Comparison of ENCODE assay signal across 8 cellular contexts in genomic region chr20:18587665-18588553, GRCh38. TPM values are rescaled to one million over a fixed set of nuclear protein-coding genes. Genes with fewer than 3 reads are reported as not detected.
DNase-seq lines count a peak whose midpoint lies in the region; ATAC-seq and TF ChIP-seq lines count a peak whose summit lies in the region.

Gene DTD1 (plus strand): TSS chr20:18588054. CDS start chr20:18588073, 19 bp downstream.

- 3% methylated on average over 19 of the region's 88 CpGs for WGBS in hepatocyte (ENCODE audit: low lambda C conversion rate, missing lambda C conversion rate)

- DNase-seq in NK-92 treated with Interleukin-12 subunit alpha and Interleukin-12 subunit beta, amount 100 ng/mL, for 24 hours (lab: John Stamatoyannopoulos, UW), result peak; percentile 92
- DNase-seq in NK-92 (lab: John Stamatoyannopoulos, UW; ENCODE audit: unreplicated experiment), result no peak
- DNase-seq in NCI-H187 treated with DMSO at 0.1 percent for 48 hours (lab: John Stamatoyannopoulos, UW), result peak; percentile 9
- DNase-seq in T-helper 9 cell, result peak; percentile 78
- DNase-seq in astrocyte of the cerebellum (ENCODE audit: low read depth), result peak; percentile 64
- DNase-seq in hepatocyte (ENCODE audit: low spot score), result peak; percentile 95
- DNase-seq in retinal pigment epithelial cell (ENCODE audit: low read depth), result peak; percentile 45

- peak within 1 kb of the TSS; percentile 71 for H2AFZ ChIP-seq in hepatocyte

- H4K20me1 ChIP-seq in hepatocyte (ENCODE audit: insufficient read depth, poor library complexity, severe bottlenecking), result no peaks in the 10 kb centered on the region

- peak within 1 kb of the TSS; percentile 64 for H3K27ac ChIP-seq in hepatocyte

- peak; percentile 95 for ATAC-seq in HG02970 (IDR thresholded peaks at IDR 0.05; ENCODE audit: low FRiP score, unreplicated experiment)

- in situ Hi-C loops in astrocyte of the cerebellum (cut with HindIII; ENCODE audit: low sequenced_read_pairs), result no loop called here

- H3K9me3 ChIP-seq in hepatocyte (ENCODE audit: low read depth), result no peaks in the 10 kb centered on the region

- TF ChIP-seq CTCF in astrocyte of the cerebellum (IDR thresholded peaks at IDR 0.05; ENCODE audit: low read depth, low read length, missing control alignments) (peak; percentile 55), hepatocyte (IDR thresholded peaks at IDR 0.05; ENCODE audit: poor library complexity) (peak; percentile 65), retinal pigment epithelial cell (conservative IDR thresholded peaks at IDR 0.05; ENCODE audit: low read depth, low read length) (peak; percentile 63)

- H3K79me2 ChIP-seq in hepatocyte, result peaks cover 9% of the 10 kb centered on the region

- H3K4me1 ChIP-seq in hepatocyte (ENCODE audit: insufficient read depth), result peaks cover 5% of the 10 kb centered on the region

- H3K4me3 ChIP-seq in astrocyte of the cerebellum (ENCODE audit: low read depth, low read length) (peak within 1 kb of the TSS; percentile 69), hepatocyte (peak within 1 kb of the TSS; percentile 73), retinal pigment epithelial cell (ENCODE audit: low read length) (peak within 1 kb of the TSS; percentile 70)

- H3K36me3 ChIP-seq in hepatocyte (replicated peaks; ENCODE audit: insufficient read depth, low read depth), result no peaks in the 10 kb centered on the region

- H3K4me2 ChIP-seq in hepatocyte, result peak within 1 kb of the TSS; percentile 91

- H3K9me2 ChIP-seq in hepatocyte (replicated peaks; ENCODE audit: insufficient read depth), result no peaks in the 10 kb centered on the region

- no peaks in the 10 kb centered on the region for H3K27me3 ChIP-seq in hepatocyte

RNA-seq across cellular contexts. Expression of gene DTD1, which starts in this region (rescaled TPM):
- total RNA-seq in hepatocyte, result 33.2 and 40.1 TPM in 2 replicates
- polyA plus RNA-seq in hepatocyte, result 30.1 and 32.9 TPM in 2 replicates
